9 cellular contexts compared by ENCODE assay signal in the genomic region with DNA sequence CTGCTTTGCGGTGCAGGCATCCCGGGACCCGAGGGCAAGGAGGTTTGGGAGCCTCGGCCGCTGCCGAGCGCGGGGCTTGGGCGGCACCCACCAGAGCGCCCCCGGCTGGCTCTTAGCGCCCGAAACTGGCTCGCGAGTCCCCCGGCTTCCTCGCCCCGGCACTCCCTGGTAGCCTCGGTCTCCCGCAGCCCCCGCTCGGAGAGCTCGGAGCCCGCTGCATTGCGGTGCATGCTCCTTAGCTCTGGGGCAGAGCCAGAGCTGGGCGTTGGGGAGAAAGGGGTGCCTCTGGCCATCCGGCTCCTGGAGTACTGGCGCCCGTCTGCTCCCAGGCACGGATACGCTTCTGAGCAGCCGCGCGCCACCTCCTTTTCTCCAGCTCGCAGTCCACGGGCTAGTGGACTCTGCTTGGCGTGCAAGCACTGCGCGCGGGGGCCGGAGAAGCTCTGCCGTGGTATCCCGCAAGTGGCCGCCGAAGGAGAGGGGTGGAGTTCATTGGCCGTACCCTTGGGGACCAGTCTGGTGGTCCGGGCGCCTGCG. TPM values are rescaled to one million over a fixed set of nuclear protein-coding genes. Genes with fewer than 3 reads are reported as not detected.
A peak's percentile ranks its signal among the peaks of the same experiment; 100 is the strongest.
DNase-seq lines count a peak whose midpoint lies in the region; ATAC-seq and TF ChIP-seq lines count a peak whose summit lies in the region.
"Had no signal": no experiment of that assay in that cellular context is flagged by ENCODE, and none has a peak within 500 bp of the region (broad histone marks: within the 10 kb centered on the region; RNA-seq: fewer than 3 reads in every experiment).

No MANE protein-coding gene starts in this region.

- no peaks in the 10 kb centered on the region for H3K9me3 Mint-ChIP-seq in memory B cell

- H3K27ac ChIP-seq in KOPT-K1 (ENCODE audit: low read depth, low read length, poor library complexity, severe bottlenecking), result peak overlapping the region; percentile 56
- H3K27ac ChIP-seq: epithelial cell of prostate had no signal

- H3K9me3 ChIP-seq in KOPT-K1 (ENCODE audit: insufficient read depth, low read length, poor library complexity, severe bottlenecking), result no peaks in the 10 kb centered on the region

- no peak for TF ChIP-seq CTCF in GM10266 (IDR thresholded peaks at IDR 0.05; ENCODE audit: control insufficient read depth, insufficient read depth, low read depth, missing control alignments)

- peak; percentile 28 for DNase-seq in ACHN
- peak; percentile 57 for DNase-seq in dermis blood vessel endothelial cell
- DNase-seq in memory B cell (ENCODE audit: low spot score in 2 of 2), result peak in 1 of 2 donors; percentile 20
- DNase-seq in medulla oblongata (ENCODE audit: extremely low spot score), result no peak
- DNase-seq in GM10266 (ENCODE audit: extremely low spot score), result no peak

- H3K4me3 Mint-ChIP-seq in memory B cell, result peak overlapping the region; percentile 93

- no peak overlapping the region for H3K27ac Mint-ChIP-seq in memory B cell

- in situ Hi-C loops in ACHN (cut with HindIII; ENCODE audit: low pct_ligation_motif_present, low pct_unique_long_range_greater_than_20kb, low sequenced_read_pairs), result no loop called here

- ATAC-seq in GM18909 (IDR thresholded peaks at IDR 0.05; ENCODE audit: poor library complexity, unreplicated experiment) (peak; percentile 1), memory B cell (ENCODE audit: low read depth) (peak; percentile 4), HG03565 (IDR thresholded peaks at IDR 0.05; ENCODE audit: unreplicated experiment) (no peak)

- H3K36me3 ChIP-seq in KOPT-K1 (ENCODE audit: insufficient read depth, low read length), result no peaks in the 10 kb centered on the region

- peaks cover 19% of the 10 kb centered on the region for H3K27me3 Mint-ChIP-seq in memory B cell

- no peaks in the 10 kb centered on the region for H3K36me3 Mint-ChIP-seq in memory B cell

- peaks cover 15% of the 10 kb centered on the region for H3K4me1 Mint-ChIP-seq in memory B cell

RNA-seq across cellular contexts. Expression of a gene that starts 0.8 kb away (rescaled TPM):
- total RNA-seq in dermis blood vessel endothelial cell, result 2.4 and 6.5 TPM in 2 replicates

Comparison
In these comparisons a context has a peak if more than half of its experiments do, and no peak if none do; other contexts are left out.
1. DNase-seq: peak in ACHN (single experiment) and dermis blood vessel endothelial cell (single experiment); none in medulla oblongata (single experiment) and GM10266 (single experiment).